Comparison of ENCODE assay signal across 1 cellular context in the genomic region with DNA sequence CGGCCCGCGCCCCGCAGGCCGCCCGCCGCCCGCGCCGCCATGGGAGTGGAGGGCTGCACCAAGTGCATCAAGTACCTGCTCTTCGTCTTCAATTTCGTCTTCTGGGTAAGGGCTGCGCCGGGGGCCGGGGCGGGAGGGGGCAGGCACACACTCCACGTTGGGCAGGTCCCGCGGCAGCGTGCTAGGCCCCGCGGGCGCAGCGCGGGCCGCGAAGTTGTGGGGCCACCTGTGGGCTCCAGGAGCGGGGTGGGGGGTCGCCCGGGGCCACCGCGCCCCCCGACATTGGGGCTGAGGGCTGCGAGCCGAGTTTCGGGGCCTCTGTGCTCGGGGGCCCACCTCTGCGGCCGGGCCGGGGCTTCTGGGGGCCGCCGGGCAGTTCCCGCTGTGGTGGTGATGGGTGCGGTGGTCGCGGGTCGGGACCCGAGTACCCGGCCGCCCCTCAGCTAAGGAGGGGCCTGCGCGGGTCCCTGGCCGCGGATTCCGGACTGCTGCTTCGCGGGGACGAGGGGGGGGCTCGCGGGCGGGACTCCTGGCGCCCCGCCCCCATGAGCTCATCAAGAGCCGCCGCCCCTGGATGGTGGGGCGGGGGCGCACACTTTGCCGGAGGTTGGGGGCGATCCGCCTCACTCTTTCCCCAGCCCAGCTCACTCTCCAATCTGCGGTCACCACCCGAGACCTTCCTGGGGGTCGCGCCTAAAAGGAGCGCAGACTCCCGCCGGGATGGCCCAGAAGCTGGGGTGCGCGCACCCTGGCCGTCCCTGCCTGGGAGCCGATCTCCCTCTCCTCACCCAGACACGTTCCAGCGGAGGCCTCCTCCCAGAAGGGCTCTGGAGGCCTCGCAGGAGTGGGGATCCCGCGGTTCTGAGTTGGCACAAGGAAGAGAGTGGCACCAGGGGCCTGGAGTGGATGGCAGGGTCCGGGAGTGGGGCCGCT.
TF ChIP-seq lines count a peak whose summit lies in the region.

No MANE protein-coding gene starts in this region.

TF ChIP-seq in K562, 482 proteins besides CTCF, POLR2A, EP300 and RAD21 (continues in another document):
- TF ChIP-seq RBFOX2 (IDR thresholded peaks at IDR 0.05; ENCODE audit: low read depth, low read length) (peak; percentile 82), ATF7 (IDR thresholded peaks at IDR 0.05) (peak; percentile 85), MTA1 (IDR thresholded peaks at IDR 0.05; ENCODE audit: borderline replicate concordance) (peak; percentile 87), TCF3 (CRISPR knock-in tag; IDR thresholded peaks at IDR 0.05) (no peak), ZBTB17 (CRISPR knock-in tag; IDR thresholded peaks at IDR 0.05) (no peak), GABPB1 (CRISPR knock-in tag; IDR thresholded peaks at IDR 0.05) (no peak), ZNF23 (CRISPR knock-in tag; IDR thresholded peaks at IDR 0.05) (no peak), RBM17 (IDR thresholded peaks at IDR 0.05; ENCODE audit: borderline replicate concordance, low read depth, low read length) (no peak), ZFP1 (CRISPR knock-in tag; IDR thresholded peaks at IDR 0.05) (no peak), L3MBTL2 (IDR thresholded peaks at IDR 0.05) (0 out of 2 replicates have a peak, but pooled peaks have one; percentile 39), MYBL2 (IDR thresholded peaks at IDR 0.05; ENCODE audit: low read depth) (no peak), MYBL2 (CRISPR knock-in tag; IDR thresholded peaks at IDR 0.05; ENCODE audit: borderline replicate concordance) (no peak), PML (IDR thresholded peaks at IDR 0.05; ENCODE audit: low read length) (no peak), ZNF785 (CRISPR knock-in tag; IDR thresholded peaks at IDR 0.05) (no peak), ELF1 (tag; IDR thresholded peaks at IDR 0.05) (no peak), HNRNPH1 (optimal IDR thresholded peaks at IDR 0.05; ENCODE audit: low read depth, low read length) (no peak), PHF8 (IDR thresholded peaks at IDR 0.05; ENCODE audit: borderline replicate concordance, low read length) (peak; percentile 64; the same call in 1 of the 2 replicates), KLF13 (tag; IDR thresholded peaks at IDR 0.05; ENCODE audit: borderline replicate concordance, low read depth) (no peak), POLR3A (IDR thresholded peaks at IDR 0.05; ENCODE audit: borderline replicate concordance, extremely low read depth, insufficient read depth, insufficient read length) (no peak), JUND (IDR thresholded peaks at IDR 0.05; ENCODE audit: borderline replicate concordance, low read depth, low read length) (peak; percentile 62), JUND (tag; IDR thresholded peaks at IDR 0.05; ENCODE audit: borderline replicate concordance, low read depth, low read length) (no peak; the same call in 2 of the 3 replicates), PCBP1 (IDR thresholded peaks at IDR 0.05; ENCODE audit: low read depth, low read length, poor library complexity, severe bottlenecking) (peak; percentile 59), XRCC5 (IDR thresholded peaks at IDR 0.05; ENCODE audit: low read depth, low read length) (no peak), ZFX (CRISPR knock-in tag; IDR thresholded peaks at IDR 0.05) (peak; percentile 93)
- TF ChIP-seq, protein P1, sequence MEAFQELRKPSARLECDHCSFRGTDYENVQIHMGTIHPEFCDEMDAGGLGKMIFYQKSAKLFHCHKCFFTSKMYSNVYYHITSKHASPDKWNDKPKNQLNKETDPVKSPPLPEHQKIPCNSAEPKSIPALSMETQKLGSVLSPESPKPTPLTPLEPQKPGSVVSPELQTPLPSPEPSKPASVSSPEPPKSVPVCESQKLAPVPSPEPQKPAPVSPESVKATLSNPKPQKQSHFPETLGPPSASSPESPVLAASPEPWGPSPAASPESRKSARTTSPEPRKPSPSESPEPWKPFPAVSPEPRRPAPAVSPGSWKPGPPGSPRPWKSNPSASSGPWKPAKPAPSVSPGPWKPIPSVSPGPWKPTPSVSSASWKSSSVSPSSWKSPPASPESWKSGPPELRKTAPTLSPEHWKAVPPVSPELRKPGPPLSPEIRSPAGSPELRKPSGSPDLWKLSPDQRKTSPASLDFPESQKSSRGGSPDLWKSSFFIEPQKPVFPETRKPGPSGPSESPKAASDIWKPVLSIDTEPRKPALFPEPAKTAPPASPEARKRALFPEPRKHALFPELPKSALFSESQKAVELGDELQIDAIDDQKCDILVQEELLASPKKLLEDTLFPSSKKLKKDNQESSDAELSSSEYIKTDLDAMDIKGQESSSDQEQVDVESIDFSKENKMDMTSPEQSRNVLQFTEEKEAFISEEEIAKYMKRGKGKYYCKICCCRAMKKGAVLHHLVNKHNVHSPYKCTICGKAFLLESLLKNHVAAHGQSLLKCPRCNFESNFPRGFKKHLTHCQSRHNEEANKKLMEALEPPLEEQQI (IDR thresholded peaks at IDR 0.05): no peak
- TF ChIP-seq, protein P2, sequence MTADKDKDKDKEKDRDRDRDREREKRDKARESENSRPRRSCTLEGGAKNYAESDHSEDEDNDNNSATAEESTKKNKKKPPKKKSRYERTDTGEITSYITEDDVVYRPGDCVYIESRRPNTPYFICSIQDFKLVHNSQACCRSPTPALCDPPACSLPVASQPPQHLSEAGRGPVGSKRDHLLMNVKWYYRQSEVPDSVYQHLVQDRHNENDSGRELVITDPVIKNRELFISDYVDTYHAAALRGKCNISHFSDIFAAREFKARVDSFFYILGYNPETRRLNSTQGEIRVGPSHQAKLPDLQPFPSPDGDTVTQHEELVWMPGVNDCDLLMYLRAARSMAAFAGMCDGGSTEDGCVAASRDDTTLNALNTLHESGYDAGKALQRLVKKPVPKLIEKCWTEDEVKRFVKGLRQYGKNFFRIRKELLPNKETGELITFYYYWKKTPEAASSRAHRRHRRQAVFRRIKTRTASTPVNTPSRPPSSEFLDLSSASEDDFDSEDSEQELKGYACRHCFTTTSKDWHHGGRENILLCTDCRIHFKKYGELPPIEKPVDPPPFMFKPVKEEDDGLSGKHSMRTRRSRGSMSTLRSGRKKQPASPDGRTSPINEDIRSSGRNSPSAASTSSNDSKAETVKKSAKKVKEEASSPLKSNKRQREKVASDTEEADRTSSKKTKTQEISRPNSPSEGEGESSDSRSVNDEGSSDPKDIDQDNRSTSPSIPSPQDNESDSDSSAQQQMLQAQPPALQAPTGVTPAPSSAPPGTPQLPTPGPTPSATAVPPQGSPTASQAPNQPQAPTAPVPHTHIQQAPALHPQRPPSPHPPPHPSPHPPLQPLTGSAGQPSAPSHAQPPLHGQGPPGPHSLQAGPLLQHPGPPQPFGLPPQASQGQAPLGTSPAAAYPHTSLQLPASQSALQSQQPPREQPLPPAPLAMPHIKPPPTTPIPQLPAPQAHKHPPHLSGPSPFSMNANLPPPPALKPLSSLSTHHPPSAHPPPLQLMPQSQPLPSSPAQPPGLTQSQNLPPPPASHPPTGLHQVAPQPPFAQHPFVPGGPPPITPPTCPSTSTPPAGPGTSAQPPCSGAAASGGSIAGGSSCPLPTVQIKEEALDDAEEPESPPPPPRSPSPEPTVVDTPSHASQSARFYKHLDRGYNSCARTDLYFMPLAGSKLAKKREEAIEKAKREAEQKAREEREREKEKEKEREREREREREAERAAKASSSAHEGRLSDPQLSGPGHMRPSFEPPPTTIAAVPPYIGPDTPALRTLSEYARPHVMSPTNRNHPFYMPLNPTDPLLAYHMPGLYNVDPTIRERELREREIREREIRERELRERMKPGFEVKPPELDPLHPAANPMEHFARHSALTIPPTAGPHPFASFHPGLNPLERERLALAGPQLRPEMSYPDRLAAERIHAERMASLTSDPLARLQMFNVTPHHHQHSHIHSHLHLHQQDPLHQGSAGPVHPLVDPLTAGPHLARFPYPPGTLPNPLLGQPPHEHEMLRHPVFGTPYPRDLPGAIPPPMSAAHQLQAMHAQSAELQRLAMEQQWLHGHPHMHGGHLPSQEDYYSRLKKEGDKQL (CRISPR knock-in tag; IDR thresholded peaks at IDR 0.05; ENCODE audit: borderline replicate concordance): no peak
- TF ChIP-seq, protein P3, sequence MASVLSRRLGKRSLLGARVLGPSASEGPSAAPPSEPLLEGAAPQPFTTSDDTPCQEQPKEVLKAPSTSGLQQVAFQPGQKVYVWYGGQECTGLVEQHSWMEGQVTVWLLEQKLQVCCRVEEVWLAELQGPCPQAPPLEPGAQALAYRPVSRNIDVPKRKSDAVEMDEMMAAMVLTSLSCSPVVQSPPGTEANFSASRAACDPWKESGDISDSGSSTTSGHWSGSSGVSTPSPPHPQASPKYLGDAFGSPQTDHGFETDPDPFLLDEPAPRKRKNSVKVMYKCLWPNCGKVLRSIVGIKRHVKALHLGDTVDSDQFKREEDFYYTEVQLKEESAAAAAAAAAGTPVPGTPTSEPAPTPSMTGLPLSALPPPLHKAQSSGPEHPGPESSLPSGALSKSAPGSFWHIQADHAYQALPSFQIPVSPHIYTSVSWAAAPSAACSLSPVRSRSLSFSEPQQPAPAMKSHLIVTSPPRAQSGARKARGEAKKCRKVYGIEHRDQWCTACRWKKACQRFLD (CRISPR knock-in tag; IDR thresholded peaks at IDR 0.05): no peak
- TF ChIP-seq, protein P4, sequence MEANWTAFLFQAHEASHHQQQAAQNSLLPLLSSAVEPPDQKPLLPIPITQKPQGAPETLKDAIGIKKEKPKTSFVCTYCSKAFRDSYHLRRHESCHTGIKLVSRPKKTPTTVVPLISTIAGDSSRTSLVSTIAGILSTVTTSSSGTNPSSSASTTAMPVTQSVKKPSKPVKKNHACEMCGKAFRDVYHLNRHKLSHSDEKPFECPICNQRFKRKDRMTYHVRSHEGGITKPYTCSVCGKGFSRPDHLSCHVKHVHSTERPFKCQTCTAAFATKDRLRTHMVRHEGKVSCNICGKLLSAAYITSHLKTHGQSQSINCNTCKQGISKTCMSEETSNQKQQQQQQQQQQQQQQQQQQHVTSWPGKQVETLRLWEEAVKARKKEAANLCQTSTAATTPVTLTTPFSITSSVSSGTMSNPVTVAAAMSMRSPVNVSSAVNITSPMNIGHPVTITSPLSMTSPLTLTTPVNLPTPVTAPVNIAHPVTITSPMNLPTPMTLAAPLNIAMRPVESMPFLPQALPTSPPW (CRISPR knock-in tag; IDR thresholded peaks at IDR 0.05): peak; percentile 96
- TF ChIP-seq, protein P5, sequence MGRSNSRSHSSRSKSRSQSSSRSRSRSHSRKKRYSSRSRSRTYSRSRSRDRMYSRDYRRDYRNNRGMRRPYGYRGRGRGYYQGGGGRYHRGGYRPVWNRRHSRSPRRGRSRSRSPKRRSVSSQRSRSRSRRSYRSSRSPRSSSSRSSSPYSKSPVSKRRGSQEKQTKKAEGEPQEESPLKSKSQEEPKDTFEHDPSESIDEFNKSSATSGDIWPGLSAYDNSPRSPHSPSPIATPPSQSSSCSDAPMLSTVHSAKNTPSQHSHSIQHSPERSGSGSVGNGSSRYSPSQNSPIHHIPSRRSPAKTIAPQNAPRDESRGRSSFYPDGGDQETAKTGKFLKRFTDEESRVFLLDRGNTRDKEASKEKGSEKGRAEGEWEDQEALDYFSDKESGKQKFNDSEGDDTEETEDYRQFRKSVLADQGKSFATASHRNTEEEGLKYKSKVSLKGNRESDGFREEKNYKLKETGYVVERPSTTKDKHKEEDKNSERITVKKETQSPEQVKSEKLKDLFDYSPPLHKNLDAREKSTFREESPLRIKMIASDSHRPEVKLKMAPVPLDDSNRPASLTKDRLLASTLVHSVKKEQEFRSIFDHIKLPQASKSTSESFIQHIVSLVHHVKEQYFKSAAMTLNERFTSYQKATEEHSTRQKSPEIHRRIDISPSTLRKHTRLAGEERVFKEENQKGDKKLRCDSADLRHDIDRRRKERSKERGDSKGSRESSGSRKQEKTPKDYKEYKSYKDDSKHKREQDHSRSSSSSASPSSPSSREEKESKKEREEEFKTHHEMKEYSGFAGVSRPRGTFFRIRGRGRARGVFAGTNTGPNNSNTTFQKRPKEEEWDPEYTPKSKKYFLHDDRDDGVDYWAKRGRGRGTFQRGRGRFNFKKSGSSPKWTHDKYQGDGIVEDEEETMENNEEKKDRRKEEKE (IDR thresholded peaks at IDR 0.05; ENCODE audit: borderline replicate concordance in 1 of 2, control insufficient read depth in 1 of 2, low read depth in 2 of 2, low read length in 1 of 2): no peak
- TF ChIP-seq, protein P6, sequence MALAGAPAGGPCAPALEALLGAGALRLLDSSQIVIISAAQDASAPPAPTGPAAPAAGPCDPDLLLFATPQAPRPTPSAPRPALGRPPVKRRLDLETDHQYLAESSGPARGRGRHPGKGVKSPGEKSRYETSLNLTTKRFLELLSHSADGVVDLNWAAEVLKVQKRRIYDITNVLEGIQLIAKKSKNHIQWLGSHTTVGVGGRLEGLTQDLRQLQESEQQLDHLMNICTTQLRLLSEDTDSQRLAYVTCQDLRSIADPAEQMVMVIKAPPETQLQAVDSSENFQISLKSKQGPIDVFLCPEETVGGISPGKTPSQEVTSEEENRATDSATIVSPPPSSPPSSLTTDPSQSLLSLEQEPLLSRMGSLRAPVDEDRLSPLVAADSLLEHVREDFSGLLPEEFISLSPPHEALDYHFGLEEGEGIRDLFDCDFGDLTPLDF (CRISPR knock-in tag; IDR thresholded peaks at IDR 0.05): no peak
- TF ChIP-seq, protein P7, sequence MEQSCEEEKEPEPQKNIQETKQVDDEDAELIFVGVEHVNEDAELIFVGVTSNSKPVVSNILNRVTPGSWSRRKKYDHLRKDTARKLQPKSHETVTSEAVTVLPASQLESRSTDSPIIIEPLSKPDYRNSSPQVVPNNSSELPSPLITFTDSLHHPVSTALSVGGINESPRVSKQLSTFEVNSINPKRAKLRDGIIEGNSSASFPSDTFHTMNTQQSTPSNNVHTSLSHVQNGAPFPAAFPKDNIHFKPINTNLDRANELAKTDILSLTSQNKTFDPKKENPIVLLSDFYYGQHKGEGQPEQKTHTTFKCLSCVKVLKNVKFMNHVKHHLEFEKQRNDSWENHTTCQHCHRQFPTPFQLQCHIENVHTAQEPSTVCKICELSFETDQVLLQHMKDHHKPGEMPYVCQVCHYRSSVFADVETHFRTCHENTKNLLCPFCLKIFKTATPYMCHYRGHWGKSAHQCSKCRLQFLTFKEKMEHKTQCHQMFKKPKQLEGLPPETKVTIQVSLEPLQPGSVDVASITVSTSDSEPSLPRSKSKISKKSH (CRISPR knock-in tag; IDR thresholded peaks at IDR 0.05): no peak
- TF ChIP-seq, protein P8, sequence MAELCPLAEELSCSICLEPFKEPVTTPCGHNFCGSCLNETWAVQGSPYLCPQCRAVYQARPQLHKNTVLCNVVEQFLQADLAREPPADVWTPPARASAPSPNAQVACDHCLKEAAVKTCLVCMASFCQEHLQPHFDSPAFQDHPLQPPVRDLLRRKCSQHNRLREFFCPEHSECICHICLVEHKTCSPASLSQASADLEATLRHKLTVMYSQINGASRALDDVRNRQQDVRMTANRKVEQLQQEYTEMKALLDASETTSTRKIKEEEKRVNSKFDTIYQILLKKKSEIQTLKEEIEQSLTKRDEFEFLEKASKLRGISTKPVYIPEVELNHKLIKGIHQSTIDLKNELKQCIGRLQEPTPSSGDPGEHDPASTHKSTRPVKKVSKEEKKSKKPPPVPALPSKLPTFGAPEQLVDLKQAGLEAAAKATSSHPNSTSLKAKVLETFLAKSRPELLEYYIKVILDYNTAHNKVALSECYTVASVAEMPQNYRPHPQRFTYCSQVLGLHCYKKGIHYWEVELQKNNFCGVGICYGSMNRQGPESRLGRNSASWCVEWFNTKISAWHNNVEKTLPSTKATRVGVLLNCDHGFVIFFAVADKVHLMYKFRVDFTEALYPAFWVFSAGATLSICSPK (IDR thresholded peaks at IDR 0.05; ENCODE audit: borderline replicate concordance): no peak
